Comparison of ENCODE assay signal across 19 cellular contexts in the genomic region with DNA sequence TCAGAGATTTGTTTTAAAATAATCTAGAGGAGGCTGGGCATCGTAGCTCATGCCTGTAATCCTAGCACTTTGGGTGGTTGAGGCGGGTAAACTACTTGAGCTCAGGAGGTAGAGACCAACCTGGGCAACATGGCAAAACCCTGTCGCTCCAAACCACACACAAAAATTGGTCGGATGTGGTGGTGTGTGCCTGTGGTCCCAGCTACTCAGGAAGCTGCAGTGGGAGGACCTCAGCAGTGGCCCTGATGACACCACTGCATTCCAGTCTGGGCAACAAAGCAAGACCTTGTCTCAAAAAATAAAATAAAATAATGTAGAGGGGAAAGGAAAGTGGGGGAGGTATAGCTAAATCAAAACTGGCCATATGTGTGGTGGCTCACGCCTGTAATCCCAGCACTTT.
"Had no signal": no experiment of that assay in that cellular context is flagged by ENCODE, and none has a peak within 500 bp of the region (broad histone marks: within the 10 kb centered on the region; RNA-seq: fewer than 3 reads in every experiment).

No MANE protein-coding gene starts in this region.

- H3K27me3 Mint-ChIP-seq: naive thymus-derived CD8-positive, alpha-beta T cell; type B pancreatic cell had no signal

- H3K9me3 Mint-ChIP-seq: naive thymus-derived CD8-positive, alpha-beta T cell; nephron progenitor cell; type B pancreatic cell had no signal

- H3K27ac ChIP-seq: lower lobe of right lung, prostate gland, right atrium auricular region, stomach, thyroid gland had no signal

- H3K4me3 Mint-ChIP-seq: naive thymus-derived CD8-positive, alpha-beta T cell; nephron progenitor cell; type B pancreatic cell had no signal

- H3K27me3 ChIP-seq: right atrium auricular region, stomach, thyroid gland had no signal

- DNase-seq: cortex of kidney; hypothalamus; left ventricle myocardium superior; lower lobe of right lung; naive thymus-derived CD8-positive, alpha-beta T cell; nephron progenitor cell; nucleus accumbens; stimulated activated CD4-positive, alpha-beta T cell treated with anti-CD3 and anti-CD28 coated beads, Interleukin-12 subunit alpha, Interleukin-12 subunit beta, amount 100 ng/mL, for 4 hours; stimulated activated CD4-positive, alpha-beta T cell treated with anti-CD3 and anti-CD28 coated beads, Interleukin-1b, Interleukin-23, amount 100 ng/mL, for 48 hours; stimulated activated CD4-positive, alpha-beta T cell treated with anti-CD3 and anti-CD28 coated beads, Interleukin-4, amount 100 ng/mL, for 1 hour; stimulated activated CD8-positive, alpha-beta memory T cell treated with anti-CD3 and anti-CD28 coated beads, Interleukin-4, amount 100 ng/mL, for 48 hours; stimulated activated naive CD4-positive, alpha-beta T cell treated with Interleukin-2 at 50 U/mL for 16 hours; stomach; thyroid gland had no signal

- H3K36me3 ChIP-seq: prostate gland had no signal

- H3K4me1 Mint-ChIP-seq: nephron progenitor cell had no signal

- H3K4me1 ChIP-seq: lower lobe of right lung, prostate gland, right atrium auricular region, stomach, thyroid gland had no signal

- ATAC-seq: left ventricle myocardium superior; lower lobe of right lung; naive thymus-derived CD8-positive, alpha-beta T cell; sciatic nerve had no signal

- H3K4me3 ChIP-seq: lower lobe of right lung, prostate gland, right atrium auricular region, smooth muscle cell, stomach, thyroid gland had no signal

- H3K9me3 ChIP-seq: lower lobe of right lung, prostate gland, right atrium auricular region, stomach, thyroid gland had no signal

- H3K27ac Mint-ChIP-seq: naive thymus-derived CD8-positive, alpha-beta T cell; nephron progenitor cell; type B pancreatic cell had no signal
